In genomic region chr1:14817223-14818170, GRCh38 we compare ENCODE assay signal across 1 cellular context.
TF ChIP-seq lines count a peak whose summit lies in the region.

No MANE protein-coding gene starts in this region.

TF ChIP-seq in K562, 482 proteins besides CTCF, POLR2A, EP300 and RAD21 (continued from another document and continues in another):
- TF ChIP-seq, protein P1, sequence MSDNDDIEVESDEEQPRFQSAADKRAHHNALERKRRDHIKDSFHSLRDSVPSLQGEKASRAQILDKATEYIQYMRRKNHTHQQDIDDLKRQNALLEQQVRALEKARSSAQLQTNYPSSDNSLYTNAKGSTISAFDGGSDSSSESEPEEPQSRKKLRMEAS (CRISPR knock-in tag; IDR thresholded peaks at IDR 0.05): no peak
- TF ChIP-seq RBM39 (optimal IDR thresholded peaks at IDR 0.05; ENCODE audit: low read depth, low read length) (no peak), ZNF184 (CRISPR knock-in tag; IDR thresholded peaks at IDR 0.05) (no peak), BACH1 (tag; IDR thresholded peaks at IDR 0.05) (no peak), CHD1 (IDR thresholded peaks at IDR 0.05; ENCODE audit: low read length) (no peak), GABPA (tag; conservative IDR thresholded peaks at IDR 0.05; ENCODE audit: low read depth) (no peak), ZNF695 (CRISPR knock-in tag; IDR thresholded peaks at IDR 0.05) (no peak), FOXA3 (CRISPR knock-in tag; conservative IDR thresholded peaks at IDR 0.05 in 1 of 2, IDR thresholded peaks at IDR 0.05 in 1 of 2) (peak; percentile 32 to 97; a peak in 3 of 4 replicates), RERE (CRISPR knock-in tag; IDR thresholded peaks at IDR 0.05; ENCODE audit: borderline replicate concordance) (no peak), EGR1 (conservative IDR thresholded peaks at IDR 0.05) (no peak), SIX5 (IDR thresholded peaks at IDR 0.05; ENCODE audit: borderline replicate concordance in 1 of 2, insufficient read depth in 1 of 2, low read depth in 1 of 2, low read length in 2 of 2) (no peak), CBX2 (IDR thresholded peaks at IDR 0.05; ENCODE audit: insufficient read depth, low read length, poor library complexity, severe bottlenecking) (no peak), HDGF (IDR thresholded peaks at IDR 0.05) (no peak), NFXL1 (CRISPR knock-in tag; IDR thresholded peaks at IDR 0.05) (no peak), ZBTB8A (IDR thresholded peaks at IDR 0.05; ENCODE audit: partially characterized antibody) (no peak), ZC3H4 (CRISPR knock-in tag; IDR thresholded peaks at IDR 0.05; ENCODE audit: borderline replicate concordance) (no peak), AFF1 (IDR thresholded peaks at IDR 0.05; ENCODE audit: low read depth in 1 of 2, partially characterized antibody in 2 of 2) (peak in 1 of 2 experiments; percentile 48), RCOR1 (IDR thresholded peaks at IDR 0.05; ENCODE audit: borderline replicate concordance in 1 of 2, low read depth in 2 of 2, low read length in 2 of 2) (peak in 1 of 2 experiments; percentile 89; a peak in 2 of 4 replicates), ETV5 (CRISPR knock-in tag; IDR thresholded peaks at IDR 0.05; ENCODE audit: low read depth) (no peak), ZNF584 (CRISPR knock-in tag; IDR thresholded peaks at IDR 0.05; ENCODE audit: low read depth) (no peak), NR2F6 (CRISPR knock-in tag; IDR thresholded peaks at IDR 0.05) (no peak), CREBBP (IDR thresholded peaks at IDR 0.05; ENCODE audit: low read depth, low read length) (no peak), DEAF1 (CRISPR knock-in tag; IDR thresholded peaks at IDR 0.05) (no peak), UBTF (IDR thresholded peaks at IDR 0.05; ENCODE audit: borderline replicate concordance in 1 of 2, low read depth in 2 of 2, low read length in 2 of 2) (no peak), MAFK (IDR thresholded peaks at IDR 0.05; ENCODE audit: low read length) (0 out of 2 replicates have a peak, but pooled peaks have one; percentile 14), CBX5 (IDR thresholded peaks at IDR 0.05; ENCODE audit: borderline replicate concordance, low read depth) (no peak), TAF9B (IDR thresholded peaks at IDR 0.05; ENCODE audit: partially characterized antibody) (no peak), PML (IDR thresholded peaks at IDR 0.05; ENCODE audit: low read length) (peak; percentile 90)
- TF ChIP-seq, protein P2, sequence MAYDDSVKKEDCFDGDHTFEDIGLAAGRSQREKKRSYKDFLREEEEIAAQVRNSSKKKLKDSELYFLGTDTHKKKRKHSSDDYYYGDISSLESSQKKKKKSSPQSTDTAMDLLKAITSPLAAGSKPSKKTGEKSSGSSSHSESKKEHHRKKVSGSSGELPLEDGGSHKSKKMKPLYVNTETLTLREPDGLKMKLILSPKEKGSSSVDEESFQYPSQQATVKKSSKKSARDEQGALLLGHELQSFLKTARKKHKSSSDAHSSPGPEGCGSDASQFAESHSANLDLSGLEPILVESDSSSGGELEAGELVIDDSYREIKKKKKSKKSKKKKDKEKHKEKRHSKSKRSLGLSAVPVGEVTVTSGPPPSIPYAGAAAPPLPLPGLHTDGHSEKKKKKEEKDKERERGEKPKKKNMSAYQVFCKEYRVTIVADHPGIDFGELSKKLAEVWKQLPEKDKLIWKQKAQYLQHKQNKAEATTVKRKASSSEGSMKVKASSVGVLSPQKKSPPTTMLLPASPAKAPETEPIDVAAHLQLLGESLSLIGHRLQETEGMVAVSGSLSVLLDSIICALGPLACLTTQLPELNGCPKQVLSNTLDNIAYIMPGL (CRISPR knock-in tag; IDR thresholded peaks at IDR 0.05): no peak
- TF ChIP-seq, protein P3, sequence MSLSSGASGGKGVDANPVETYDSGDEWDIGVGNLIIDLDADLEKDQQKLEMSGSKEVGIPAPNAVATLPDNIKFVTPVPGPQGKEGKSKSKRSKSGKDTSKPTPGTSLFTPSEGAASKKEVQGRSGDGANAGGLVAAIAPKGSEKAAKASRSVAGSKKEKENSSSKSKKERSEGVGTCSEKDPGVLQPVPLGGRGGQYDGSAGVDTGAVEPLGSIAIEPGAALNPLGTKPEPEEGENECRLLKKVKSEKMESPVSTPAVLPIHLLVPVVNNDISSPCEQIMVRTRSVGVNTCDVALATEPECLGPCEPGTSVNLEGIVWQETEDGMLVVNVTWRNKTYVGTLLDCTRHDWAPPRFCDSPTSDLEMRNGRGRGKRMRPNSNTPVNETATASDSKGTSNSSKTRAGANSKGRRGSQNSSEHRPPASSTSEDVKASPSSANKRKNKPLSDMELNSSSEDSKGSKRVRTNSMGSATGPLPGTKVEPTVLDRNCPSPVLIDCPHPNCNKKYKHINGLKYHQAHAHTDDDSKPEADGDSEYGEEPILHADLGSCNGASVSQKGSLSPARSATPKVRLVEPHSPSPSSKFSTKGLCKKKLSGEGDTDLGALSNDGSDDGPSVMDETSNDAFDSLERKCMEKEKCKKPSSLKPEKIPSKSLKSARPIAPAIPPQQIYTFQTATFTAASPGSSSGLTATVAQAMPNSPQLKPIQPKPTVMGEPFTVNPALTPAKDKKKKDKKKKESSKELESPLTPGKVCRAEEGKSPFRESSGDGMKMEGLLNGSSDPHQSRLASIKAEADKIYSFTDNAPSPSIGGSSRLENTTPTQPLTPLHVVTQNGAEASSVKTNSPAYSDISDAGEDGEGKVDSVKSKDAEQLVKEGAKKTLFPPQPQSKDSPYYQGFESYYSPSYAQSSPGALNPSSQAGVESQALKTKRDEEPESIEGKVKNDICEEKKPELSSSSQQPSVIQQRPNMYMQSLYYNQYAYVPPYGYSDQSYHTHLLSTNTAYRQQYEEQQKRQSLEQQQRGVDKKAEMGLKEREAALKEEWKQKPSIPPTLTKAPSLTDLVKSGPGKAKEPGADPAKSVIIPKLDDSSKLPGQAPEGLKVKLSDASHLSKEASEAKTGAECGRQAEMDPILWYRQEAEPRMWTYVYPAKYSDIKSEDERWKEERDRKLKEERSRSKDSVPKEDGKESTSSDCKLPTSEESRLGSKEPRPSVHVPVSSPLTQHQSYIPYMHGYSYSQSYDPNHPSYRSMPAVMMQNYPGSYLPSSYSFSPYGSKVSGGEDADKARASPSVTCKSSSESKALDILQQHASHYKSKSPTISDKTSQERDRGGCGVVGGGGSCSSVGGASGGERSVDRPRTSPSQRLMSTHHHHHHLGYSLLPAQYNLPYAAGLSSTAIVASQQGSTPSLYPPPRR (CRISPR knock-in tag; IDR thresholded peaks at IDR 0.05; ENCODE audit: borderline replicate concordance): no peak
- TF ChIP-seq, protein P4, sequence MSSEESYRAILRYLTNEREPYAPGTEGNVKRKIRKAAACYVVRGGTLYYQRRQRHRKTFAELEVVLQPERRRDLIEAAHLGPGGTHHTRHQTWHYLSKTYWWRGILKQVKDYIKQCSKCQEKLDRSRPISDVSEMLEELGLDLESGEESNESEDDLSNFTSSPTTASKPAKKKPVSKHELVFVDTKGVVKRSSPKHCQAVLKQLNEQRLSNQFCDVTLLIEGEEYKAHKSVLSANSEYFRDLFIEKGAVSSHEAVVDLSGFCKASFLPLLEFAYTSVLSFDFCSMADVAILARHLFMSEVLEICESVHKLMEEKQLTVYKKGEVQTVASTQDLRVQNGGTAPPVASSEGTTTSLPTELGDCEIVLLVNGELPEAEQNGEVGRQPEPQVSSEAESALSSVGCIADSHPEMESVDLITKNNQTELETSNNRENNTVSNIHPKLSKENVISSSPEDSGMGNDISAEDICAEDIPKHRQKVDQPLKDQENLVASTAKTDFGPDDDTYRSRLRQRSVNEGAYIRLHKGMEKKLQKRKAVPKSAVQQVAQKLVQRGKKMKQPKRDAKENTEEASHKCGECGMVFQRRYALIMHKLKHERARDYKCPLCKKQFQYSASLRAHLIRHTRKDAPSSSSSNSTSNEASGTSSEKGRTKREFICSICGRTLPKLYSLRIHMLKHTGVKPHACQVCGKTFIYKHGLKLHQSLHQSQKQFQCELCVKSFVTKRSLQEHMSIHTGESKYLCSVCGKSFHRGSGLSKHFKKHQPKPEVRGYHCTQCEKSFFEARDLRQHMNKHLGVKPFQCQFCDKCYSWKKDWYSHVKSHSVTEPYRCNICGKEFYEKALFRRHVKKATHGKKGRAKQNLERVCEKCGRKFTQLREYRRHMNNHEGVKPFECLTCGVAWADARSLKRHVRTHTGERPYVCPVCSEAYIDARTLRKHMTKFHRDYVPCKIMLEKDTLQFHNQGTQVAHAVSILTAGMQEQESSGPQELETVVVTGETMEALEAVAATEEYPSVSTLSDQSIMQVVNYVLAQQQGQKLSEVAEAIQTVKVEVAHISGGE (CRISPR knock-in tag; IDR thresholded peaks at IDR 0.05): no peak
